9 cellular contexts compared by ENCODE assay signal in genomic region chr6:73388800-73389512, GRCh38. TPM values are rescaled to one million over a fixed set of nuclear protein-coding genes. Genes with fewer than 3 reads are reported as not detected.
DNase-seq lines count a peak whose midpoint lies in the region; ATAC-seq and TF ChIP-seq lines count a peak whose summit lies in the region.
"Had no signal": no experiment of that assay in that cellular context is flagged by ENCODE, and none has a peak within 500 bp of the region (broad histone marks: within the 10 kb centered on the region; RNA-seq: fewer than 3 reads in every experiment).

No MANE protein-coding gene starts in this region.

- H3K4me3 ChIP-seq in RWPE2 (ENCODE audit: severe bottlenecking), result peak overlapping the region; percentile 45
- H3K4me3 ChIP-seq in cardiac muscle cell, result peak overlapping the region; percentile 44
- peak overlapping the region; percentile 61 for H3K4me3 ChIP-seq in upper lobe of right lung

- peak; percentile 90 for TF ChIP-seq CTCF in RWPE2 (IDR thresholded peaks at IDR 0.05; ENCODE audit: poor library complexity, severe bottlenecking)
- peak; percentile 83 for TF ChIP-seq CTCF in cardiac muscle cell (IDR thresholded peaks at IDR 0.05; ENCODE audit: low read depth, low read length)
- TF ChIP-seq CTCF in upper lobe of right lung (IDR thresholded peaks at IDR 0.05), result peak; percentile 59

- intact Hi-C loops in upper lobe of right lung (cut with DNase I), result no loop called here

- DNase-seq in DMS 273 (lab: John Stamatoyannopoulos, UW; ENCODE audit: unreplicated experiment) (peak; percentile 87), RWPE2 (ENCODE audit: low spot score) (peak; percentile 82), cardiac muscle cell (ENCODE audit: low read depth in 1 of 2, low spot score in 1 of 2) (peak; percentile 65 to 72), pons (ENCODE audit: low spot score) (peak; percentile 36), upper lobe of right lung (peak; percentile 76)
- peak; percentile 18 for DNase-seq in activated naive CD4-positive, alpha-beta T cell treated with anti-CD3 and anti-CD28 coated beads, Interleukin-2, amount 50 U/mL, for 16 hours

- H3K27me3 ChIP-seq in RWPE2 (ENCODE audit: insufficient read depth, poor library complexity, severe bottlenecking) (no peaks in the 10 kb centered on the region), cardiac muscle cell (no peaks in the 10 kb centered on the region), upper lobe of right lung (no peaks in the 10 kb centered on the region)

- H3K4me1 ChIP-seq in RWPE2 (ENCODE audit: insufficient read depth, poor library complexity, severe bottlenecking) (peaks cover 6% of the 10 kb centered on the region), cardiac muscle cell (ENCODE audit: low read depth) (no peaks in the 10 kb centered on the region), upper lobe of right lung (peaks cover 5% of the 10 kb centered on the region)

- H3K27ac ChIP-seq in RWPE2 (ENCODE audit: poor library complexity, severe bottlenecking), result peak overlapping the region; percentile 77
- no peak overlapping the region for H3K27ac ChIP-seq in cardiac muscle cell
- peak overlapping the region; percentile 74 for H3K27ac ChIP-seq in upper lobe of right lung

- H3K36me3 ChIP-seq in RWPE2 (ENCODE audit: low read depth), result no peaks in the 10 kb centered on the region
- no peaks in the 10 kb centered on the region for H3K36me3 ChIP-seq in cardiac muscle cell
- no peaks in the 10 kb centered on the region for H3K36me3 ChIP-seq in upper lobe of right lung

- ATAC-seq in GM19397 (IDR thresholded peaks at IDR 0.05; ENCODE audit: unreplicated experiment) (peak; percentile 79), HG03521 (IDR thresholded peaks at IDR 0.05; ENCODE audit: unreplicated experiment) (peak; percentile 71), RWPE2 (ENCODE audit: low read depth) (peak; percentile 84), upper lobe of right lung (peak; percentile 92)

- no peaks in the 10 kb centered on the region for H3K9me3 ChIP-seq in RWPE2 (ENCODE audit: severe bottlenecking)
- no peaks in the 10 kb centered on the region for H3K9me3 ChIP-seq in cardiac muscle cell (ENCODE audit: low read depth)
- no peaks in the 10 kb centered on the region for H3K9me3 ChIP-seq in upper lobe of right lung

RNA-seq across cellular contexts. Expression of gene DDX43, which starts 5.7 kb away (rescaled TPM):
- not detected in 2 replicates for total RNA-seq in cardiac muscle cell
- polyA plus RNA-seq in cardiac muscle cell, result not detected in 2 replicates
- 2.5 TPM for total RNA-seq in upper lobe of right lung

RNA-seq across cellular contexts. Expression of gene OOEP, which starts 19.3 kb away (rescaled TPM):
- total RNA-seq in cardiac muscle cell (not detected in 2 replicates), upper lobe of right lung (1.2 TPM)
- polyA plus RNA-seq in cardiac muscle cell, result not detected in 2 replicates
- total RNA-seq: pulmonary artery endothelial cell had no signal

RNA-seq across cellular contexts. Expression of gene KHDC3L, which starts 26.5 kb away (rescaled TPM):
- total RNA-seq in cardiac muscle cell (0.86 and 1.2 TPM in 2 replicates), upper lobe of right lung (not detected)
- 0.35 TPM in 1 of 2 replicates, not detected in the other for polyA plus RNA-seq in cardiac muscle cell
- total RNA-seq: pulmonary artery endothelial cell had no signal

RNA-seq across cellular contexts. Expression of gene DPPA5, which starts 34.9 kb away (rescaled TPM):
- total RNA-seq in cardiac muscle cell, result not detected in 2 replicates
- polyA plus RNA-seq in cardiac muscle cell, result not detected in 2 replicates
- total RNA-seq in upper lobe of right lung, result not detected
- total RNA-seq: pulmonary artery endothelial cell had no signal

Comparison
In these comparisons a context has a peak if more than half of its experiments do, and no peak if none do; other contexts are left out.
1. DNase-seq: peak in every context shown above with its lines; median percentile 87 in DMS 273; 82 in RWPE2; 76 in upper lobe of right lung; 68 in cardiac muscle cell; 36 in pons; 18 in activated naive CD4-positive, alpha-beta T cell treated with anti-CD3 and anti-CD28 coated beads, Interleukin-2, amount 50 U/mL, for 16 hours.